In the genomic region with DNA sequence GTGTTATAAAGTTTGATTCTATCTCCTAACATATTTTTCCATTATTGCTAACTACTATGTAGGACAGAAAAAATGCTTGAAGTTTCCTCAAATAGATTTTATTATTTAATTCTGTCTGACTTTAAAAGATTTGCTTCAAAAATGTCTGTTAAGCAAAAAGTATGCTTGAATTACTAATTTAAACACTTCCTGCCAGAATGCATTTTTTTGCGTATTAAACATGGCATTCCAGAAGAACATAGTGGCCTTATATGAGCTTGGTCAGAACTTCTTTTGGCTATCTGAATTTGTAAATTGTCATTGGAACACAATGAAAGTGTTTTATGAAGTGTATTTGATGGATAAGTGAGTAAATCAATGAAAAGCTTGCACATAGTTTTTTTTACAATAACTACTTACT, we compare ENCODE assay signal across 28 cellular contexts.
"Had no signal": no experiment of that assay in that cellular context is flagged by ENCODE, and none has a peak within 500 bp of the region (broad histone marks: within the 10 kb centered on the region; RNA-seq: fewer than 3 reads in every experiment).

No MANE protein-coding gene starts in this region.

- H3K4me3 ChIP-seq: right atrium auricular region, stomach, vagina had no signal

- H3K9me3 Mint-ChIP-seq: activated CD4-positive, alpha-beta T cell treated with anti-CD3 and anti-CD28 coated beads, Interleukin-2, amount 10 ng/mL, durations not matched to agents 24 days and 14 days; activated CD8-positive, alpha-beta T cell treated with anti-CD3 and anti-CD28 coated beads for 36 hours; activated T-helper 17 cell treated with anti-CD3 and anti-CD28 coated beads, Interleukin-2, amount 50 U/mL, for 72 hours; nephron progenitor cell; stimulated activated effector memory CD8-positive, alpha-beta T cell treated with anti-CD3 and anti-CD28 coated beads, Interleukin-12 subunit alpha, Interleukin-12 subunit beta, amount 100 ng/mL, for 72 hours had no signal

- H3K27ac Mint-ChIP-seq: activated CD4-positive, alpha-beta T cell treated with anti-CD3 and anti-CD28 coated beads, Interleukin-2, amount 10 ng/mL, durations not matched to agents 24 days and 14 days; activated CD8-positive, alpha-beta T cell treated with anti-CD3 and anti-CD28 coated beads for 36 hours; activated T-helper 17 cell treated with anti-CD3 and anti-CD28 coated beads, Interleukin-2, amount 50 U/mL, for 72 hours; progenitor cell of endocrine pancreas; stimulated activated effector memory CD8-positive, alpha-beta T cell treated with anti-CD3 and anti-CD28 coated beads, Interleukin-12 subunit alpha, Interleukin-12 subunit beta, amount 100 ng/mL, for 72 hours had no signal

- H3K4me1 Mint-ChIP-seq: activated CD4-positive, alpha-beta T cell treated with anti-CD3 and anti-CD28 coated beads, Interleukin-2, amount 10 ng/mL, durations not matched to agents 24 days and 14 days; activated T-helper 17 cell treated with anti-CD3 and anti-CD28 coated beads, Interleukin-2, amount 50 U/mL, for 72 hours; nephron progenitor cell; stimulated activated effector memory CD8-positive, alpha-beta T cell treated with anti-CD3 and anti-CD28 coated beads, Interleukin-12 subunit alpha, Interleukin-12 subunit beta, amount 100 ng/mL, for 72 hours had no signal

- DNase-seq: activated CD4-positive, alpha-beta T cell treated with anti-CD3 and anti-CD28 coated beads, Interleukin-2, amount 10 ng/mL, durations not matched to agents 24 days and 14 days; activated CD8-positive, alpha-beta T cell treated with anti-CD3 and anti-CD28 coated beads for 36 hours; activated naive CD4-positive, alpha-beta T cell treated with Interleukin-2 at 50 U/mL for 16 hours; activated T-cell treated with anti-CD3 and anti-CD28 coated beads, Interleukin-2, amount 50 U/mL, for 1 hour; aorta; cerebellar nuclear complex; cortex of kidney; effector CD4-positive, alpha-beta T cell; foreskin melanocyte; glutamatergic neuron; hypothalamus; kidney glomerular epithelial cell; left ventricle myocardium superior; nephron progenitor cell; occipital lobe; small intestine; stimulated activated CD4-positive, alpha-beta T cell treated with anti-CD3 and anti-CD28 coated beads, Interleukin-15, amount 100 ng/mL, for 24 hours; stimulated activated CD4-positive, alpha-beta T cell treated with anti-CD3 and anti-CD28 coated beads, Interleukin-4, amount 100 ng/mL, for 1 hour; stomach; T-helper 1 cell; T-helper 9 cell; trophoblast cell had no signal

- FAIRE-seq: bronchial epithelial cell, small intestine had no signal

- H3K27me3 ChIP-seq: right atrium auricular region, stomach, vagina had no signal

- H3K27me3 Mint-ChIP-seq: activated CD4-positive, alpha-beta T cell treated with anti-CD3 and anti-CD28 coated beads, Interleukin-2, amount 10 ng/mL, durations not matched to agents 24 days and 14 days; activated CD8-positive, alpha-beta T cell treated with anti-CD3 and anti-CD28 coated beads for 36 hours; activated T-helper 17 cell treated with anti-CD3 and anti-CD28 coated beads, Interleukin-2, amount 50 U/mL, for 72 hours; progenitor cell of endocrine pancreas had no signal

- H3K4me3 Mint-ChIP-seq: activated CD4-positive, alpha-beta T cell treated with anti-CD3 and anti-CD28 coated beads, Interleukin-2, amount 10 ng/mL, durations not matched to agents 24 days and 14 days; activated CD8-positive, alpha-beta T cell treated with anti-CD3 and anti-CD28 coated beads for 36 hours; activated T-helper 17 cell treated with anti-CD3 and anti-CD28 coated beads, Interleukin-2, amount 50 U/mL, for 72 hours; nephron progenitor cell; stimulated activated effector memory CD8-positive, alpha-beta T cell treated with anti-CD3 and anti-CD28 coated beads, Interleukin-12 subunit alpha, Interleukin-12 subunit beta, amount 100 ng/mL, for 72 hours had no signal

- H3K36me3 ChIP-seq: vagina had no signal
